15 cellular contexts compared by ENCODE assay signal in genomic region chr16:21023509-21024202, GRCh38.
DNase-seq lines count a peak whose midpoint lies in the region; ATAC-seq and TF ChIP-seq lines count a peak whose summit lies in the region.
"Had no signal": no experiment of that assay in that cellular context is flagged by ENCODE, and none has a peak within 500 bp of the region (broad histone marks: within the 10 kb centered on the region; RNA-seq: fewer than 3 reads in every experiment).

No MANE protein-coding gene starts in this region.

- peaks cover 5% of the 10 kb centered on the region for H3K4me1 Mint-ChIP-seq in stimulated activated naive CD8-positive, alpha-beta T cell treated with anti-CD3 and anti-CD28 coated beads, Interleukin-15, Interleukin-2, amounts not matched to agents 100 ng/mL and 50 ng/mL, for 24 hours (ENCODE audit: low read depth)

- no peak for TF ChIP-seq CTCF in right atrium auricular region (IDR thresholded peaks at IDR 0.05)

- peak overlapping the region; percentile 12 for H3K27ac Mint-ChIP-seq in stimulated activated naive CD8-positive, alpha-beta T cell treated with anti-CD3 and anti-CD28 coated beads, Interleukin-15, Interleukin-2, amounts not matched to agents 100 ng/mL and 50 ng/mL, for 24 hours
- H3K27ac Mint-ChIP-seq: activated T-cell treated with anti-CD3 and anti-CD28 coated beads, Interleukin-2, amount 50 U/mL, for 72 hours had no signal

- no peak overlapping the region for H3K4me3 Mint-ChIP-seq in stimulated activated naive CD8-positive, alpha-beta T cell treated with anti-CD3 and anti-CD28 coated beads, Interleukin-15, Interleukin-2, amounts not matched to agents 100 ng/mL and 50 ng/mL, for 24 hours
- H3K4me3 Mint-ChIP-seq: activated T-cell treated with anti-CD3 and anti-CD28 coated beads, Interleukin-2, amount 50 U/mL, for 72 hours had no signal

- no peaks in the 10 kb centered on the region for H3K36me3 ChIP-seq in right atrium auricular region
- H3K36me3 ChIP-seq: right lobe of liver, suprapubic skin had no signal

- peaks cover 6% of the 10 kb centered on the region for H3K27me3 Mint-ChIP-seq in stimulated activated naive CD8-positive, alpha-beta T cell treated with anti-CD3 and anti-CD28 coated beads, Interleukin-15, Interleukin-2, amounts not matched to agents 100 ng/mL and 50 ng/mL, for 24 hours

- ATAC-seq in stimulated activated naive CD8-positive, alpha-beta T cell treated with anti-CD3 and anti-CD28 coated beads, Interleukin-15, Interleukin-2, amounts not matched to agents 100 U/mL and 50 U/mL, for 24 hours, result no peak
- ATAC-seq in HG03095 (IDR thresholded peaks at IDR 0.05; ENCODE audit: unreplicated experiment) (no peak), HG02870 (IDR thresholded peaks at IDR 0.05; ENCODE audit: unreplicated experiment) (no peak)
- ATAC-seq: right lobe of liver had no signal

- H3K36me3 Mint-ChIP-seq in stimulated activated naive CD8-positive, alpha-beta T cell treated with anti-CD3 and anti-CD28 coated beads, Interleukin-15, Interleukin-2, amounts not matched to agents 100 ng/mL and 50 ng/mL, for 24 hours (ENCODE audit: low read depth), result no peaks in the 10 kb centered on the region

- H3K9me3 Mint-ChIP-seq in stimulated activated naive CD8-positive, alpha-beta T cell treated with anti-CD3 and anti-CD28 coated beads, Interleukin-15, Interleukin-2, amounts not matched to agents 100 ng/mL and 50 ng/mL, for 24 hours, result no peaks in the 10 kb centered on the region
- H3K9me3 Mint-ChIP-seq: activated T-cell treated with anti-CD3 and anti-CD28 coated beads, Interleukin-2, amount 50 U/mL, for 72 hours had no signal

- H3K9me3 ChIP-seq in right atrium auricular region, result no peaks in the 10 kb centered on the region
- H3K9me3 ChIP-seq: right lobe of liver, suprapubic skin had no signal

- no peak overlapping the region for H3K4me3 ChIP-seq in right atrium auricular region
- H3K4me3 ChIP-seq: right lobe of liver, suprapubic skin had no signal

- H3K4me1 ChIP-seq in right atrium auricular region, result peaks cover 0 to 7% of the 10 kb centered on the region in 2 donors
- H3K4me1 ChIP-seq: right lobe of liver, suprapubic skin had no signal

- DNase-seq in stimulated activated naive CD8-positive, alpha-beta T cell treated with anti-CD3 and anti-CD28 coated beads, Interleukin-15, Interleukin-2, amounts not matched to agents 100 U/mL and 50 U/mL, for 24 hours, result no peak
- DNase-seq in amniotic epithelial cell (ENCODE audit: low read depth) (peak; percentile 4), right atrium auricular region (ENCODE audit: low spot score) (peak; percentile 63), DMS 273 (lab: John Stamatoyannopoulos, UW; ENCODE audit: unreplicated experiment) (no peak), Kasumi-1 (lab: John Stamatoyannopoulos, UW) (no peak)
- DNase-seq: activated T-cell treated with anti-CD3 and anti-CD28 coated beads, Interleukin-2, amount 50 U/mL, for 72 hours; anterior cingulate cortex; NCI-H1436 treated with DMSO at 0.1 percent for 48 hours; right lobe of liver; stimulated activated CD4-positive, alpha-beta T cell treated with anti-CD3 and anti-CD28 coated beads, Interleukin-1b, Interleukin-23, amount 100 ng/mL, for 48 hours had no signal

- H3K27ac ChIP-seq in right atrium auricular region, result no peak overlapping the region
- H3K27ac ChIP-seq: epithelial cell of prostate, right lobe of liver, suprapubic skin had no signal

- H3K27me3 ChIP-seq in right atrium auricular region, result no peaks in the 10 kb centered on the region
- H3K27me3 ChIP-seq: right lobe of liver, suprapubic skin had no signal

Comparison
In these comparisons a context has a peak if more than half of its experiments do, and no peak if none do; other contexts are left out.
1. DNase-seq: peak in amniotic epithelial cell (single experiment) and right atrium auricular region (single experiment); none in stimulated activated naive CD8-positive, alpha-beta T cell treated with anti-CD3 and anti-CD28 coated beads, Interleukin-15, Interleukin-2, amounts not matched to agents 100 U/mL and 50 U/mL, for 24 hours (single experiment), DMS 273 (single experiment) and Kasumi-1 (0 of 2).